10 cellular contexts compared by ENCODE assay signal in the genomic region with DNA sequence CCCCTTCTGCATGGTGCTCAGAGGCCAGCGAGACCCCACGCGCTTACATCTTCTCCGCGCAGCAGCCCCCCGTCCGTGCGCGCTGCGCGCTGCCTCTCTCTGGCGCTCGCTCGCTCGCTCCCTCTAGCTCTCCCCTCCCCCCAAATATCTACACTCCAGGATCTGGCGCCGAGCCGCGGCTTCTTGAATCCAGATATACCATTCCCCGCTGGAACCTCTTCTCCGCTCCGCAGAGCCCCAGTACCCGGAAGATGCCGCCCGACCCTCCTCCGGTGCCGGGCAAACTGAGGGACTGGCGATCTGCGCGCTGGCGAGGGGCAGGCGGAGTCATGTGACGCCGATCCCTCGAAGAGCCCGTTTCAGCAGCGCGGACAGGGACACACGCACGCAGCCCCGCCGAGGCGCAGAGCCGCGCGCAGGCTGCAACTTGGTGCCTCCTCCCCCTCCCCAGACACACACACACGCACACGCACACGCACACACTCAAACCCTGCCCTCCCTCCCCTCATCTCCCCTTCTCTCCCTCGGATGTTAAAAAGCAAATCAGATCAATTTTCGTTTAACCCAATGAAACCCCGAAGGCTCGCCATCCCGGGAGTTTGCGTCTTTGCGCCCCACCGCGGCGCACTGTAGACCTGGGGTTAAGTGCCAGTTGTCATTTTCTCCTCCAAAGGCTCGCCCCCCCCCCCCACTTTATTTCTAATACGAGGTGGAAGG. TPM values are rescaled to one million over a fixed set of nuclear protein-coding genes. Genes with fewer than 3 reads are reported as not detected.
DNase-seq lines count a peak whose midpoint lies in the region; ATAC-seq and TF ChIP-seq lines count a peak whose summit lies in the region.
"Had no signal": no experiment of that assay in that cellular context is flagged by ENCODE, and none has a peak within 500 bp of the region (broad histone marks: within the 10 kb centered on the region; RNA-seq: fewer than 3 reads in every experiment).

A gene with protein sequence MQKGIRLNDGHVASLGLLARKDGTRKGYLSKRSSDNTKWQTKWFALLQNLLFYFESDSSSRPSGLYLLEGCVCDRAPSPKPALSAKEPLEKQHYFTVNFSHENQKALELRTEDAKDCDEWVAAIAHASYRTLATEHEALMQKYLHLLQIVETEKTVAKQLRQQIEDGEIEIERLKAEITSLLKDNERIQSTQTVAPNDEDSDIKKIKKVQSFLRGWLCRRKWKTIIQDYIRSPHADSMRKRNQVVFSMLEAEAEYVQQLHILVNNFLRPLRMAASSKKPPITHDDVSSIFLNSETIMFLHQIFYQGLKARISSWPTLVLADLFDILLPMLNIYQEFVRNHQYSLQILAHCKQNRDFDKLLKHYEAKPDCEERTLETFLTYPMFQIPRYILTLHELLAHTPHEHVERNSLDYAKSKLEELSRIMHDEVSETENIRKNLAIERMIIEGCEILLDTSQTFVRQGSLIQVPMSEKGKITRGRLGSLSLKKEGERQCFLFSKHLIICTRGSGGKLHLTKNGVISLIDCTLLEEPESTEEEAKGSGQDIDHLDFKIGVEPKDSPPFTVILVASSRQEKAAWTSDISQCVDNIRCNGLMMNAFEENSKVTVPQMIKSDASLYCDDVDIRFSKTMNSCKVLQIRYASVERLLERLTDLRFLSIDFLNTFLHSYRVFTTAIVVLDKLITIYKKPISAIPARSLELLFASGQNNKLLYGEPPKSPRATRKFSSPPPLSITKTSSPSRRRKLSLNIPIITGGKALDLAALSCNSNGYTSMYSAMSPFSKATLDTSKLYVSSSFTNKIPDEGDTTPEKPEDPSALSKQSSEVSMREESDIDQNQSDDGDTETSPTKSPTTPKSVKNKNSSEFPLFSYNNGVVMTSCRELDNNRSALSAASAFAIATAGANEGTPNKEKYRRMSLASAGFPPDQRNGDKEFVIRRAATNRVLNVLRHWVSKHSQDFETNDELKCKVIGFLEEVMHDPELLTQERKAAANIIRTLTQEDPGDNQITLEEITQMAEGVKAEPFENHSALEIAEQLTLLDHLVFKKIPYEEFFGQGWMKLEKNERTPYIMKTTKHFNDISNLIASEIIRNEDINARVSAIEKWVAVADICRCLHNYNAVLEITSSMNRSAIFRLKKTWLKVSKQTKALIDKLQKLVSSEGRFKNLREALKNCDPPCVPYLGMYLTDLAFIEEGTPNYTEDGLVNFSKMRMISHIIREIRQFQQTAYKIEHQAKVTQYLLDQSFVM (N-terminal part only) (minus strand): TSS at position 294 of the 717 bp plus-strand sequence. CDS start 282 bp downstream, at position 12.

- H3K4me3 ChIP-seq in iPS-18c (ENCODE audit: insufficient read depth, low read depth, low read length) (peak within 1 kb of the TSS; percentile 62), spleen (peak within 1 kb of the TSS in 6 of 8 donors; percentile 6 to 56 (median 16))

- H3K27me3 ChIP-seq in spleen (replicated peaks in 1 of 7): peaks cover 4 to 96% (median 45%) of the 10 kb centered on the region in 7 donors

- peaks cover 56% of the 10 kb centered on the region for H3K27me3 Mint-ChIP-seq in activated B cell treated with CpG ODN at 0.5 μM for 24 hours

- ATAC-seq in activated B cell treated with CpG ODN at 0.5 μM for 24 hours (ENCODE audit: low read depth) (no peak), GM18519 (IDR thresholded peaks at IDR 0.05; ENCODE audit: low FRiP score, unreplicated experiment) (no peak)

- CTCF ChIA-PET in activated B cell treated with CpG ODN at 0.5 μM for 24 hours (lab: Charles Lee): no interaction called here

- H3K9me3 Mint-ChIP-seq in activated B cell treated with CpG ODN at 0.5 μM for 24 hours: no peaks in the 10 kb centered on the region

- H3K27ac Mint-ChIP-seq in activated B cell treated with CpG ODN at 0.5 μM for 24 hours: no peak within 1 kb of the TSS

- H3K27ac ChIP-seq in spleen: no peak within 1 kb of the TSS
- H3K27ac ChIP-seq: 22Rv1 had no signal

- intact Hi-C loops in activated B cell treated with CpG ODN at 0.5 μM for 24 hours (cut with micrococcal nuclease): no loop called here
- intact Hi-C loops in spleen (cut with DNase I; ENCODE audit: low total_unique reads): no loop called here

- no peaks in the 10 kb centered on the region for H3K36me3 ChIP-seq in spleen

- peaks cover 5 to 27% (median 20%) of the 10 kb centered on the region in 6 donors for H3K4me1 ChIP-seq in spleen

- peaks cover 6% of the 10 kb centered on the region for H3K9me3 ChIP-seq in iPS-18c (ENCODE audit: control insufficient read depth, insufficient read depth, low read length)
- no peaks in the 10 kb centered on the region for H3K9me3 ChIP-seq in spleen

- no peak for TF ChIP-seq POLR2A in spleen (IDR thresholded peaks at IDR 0.05)

- peak within 1 kb of the TSS; percentile 70 for H3K4me3 Mint-ChIP-seq in activated B cell treated with CpG ODN at 0.5 μM for 24 hours

- H3K4me1 Mint-ChIP-seq in activated B cell treated with CpG ODN at 0.5 μM for 24 hours: peaks cover 17% of the 10 kb centered on the region

- no peaks in the 10 kb centered on the region for H3K36me3 Mint-ChIP-seq in activated B cell treated with CpG ODN at 0.5 μM for 24 hours (ENCODE audit: low read depth)

- TF ChIP-seq CTCF in activated B cell treated with CpG ODN at 0.5 μM for 24 hours (IDR thresholded peaks at IDR 0.05) (no peak), spleen (IDR thresholded peaks at IDR 0.05 in 8 of 11, conservative IDR thresholded peaks at IDR 0.05 in 3 of 11) (no peak)

- 2 to 3% (median 2%) methylated on average over 47 to 61 of the region's 61 CpGs for WGBS in spleen, 5 donors

- POLR2A ChIA-PET in activated B cell treated with CpG ODN at 0.5 μM for 24 hours (lab: Charles Lee): interaction anchor here (0.6 kb wide), 1 partner anchor 28 kb away, joined by 3 read pairs; no protein-coding TSS in a partner anchor

- DNase-seq in DMS 273 (lab: John Stamatoyannopoulos, UW; ENCODE audit: unreplicated experiment) (peak; percentile 43), DMS 273 treated with DMSO at 0.1 percent for 48 hours (lab: John Stamatoyannopoulos, UW) (no peak), activated B cell treated with CpG ODN at 0.5 μM for 24 hours (no peak), spleen (no peak), GM03348 (ENCODE audit: low spot score) (no peak), AG08396 (ENCODE audit: low spot score) (no peak)
- DNase-seq: NCI-H2029 had no signal

RNA-seq across cellular contexts. Expression of the gene that starts here (rescaled TPM):
- total RNA-seq in activated B cell treated with CpG ODN at 0.5 μM for 24 hours: 8.6 and 11.4 TPM in 2 replicates
- 1 to 10 TPM; 1.3 to 3.4 (median 2.0) TPM for total RNA-seq in spleen
- 1 to 10 TPM in 1 of 3 donors, under 1 TPM in 2; 0.50 to 1.4 (median 0.57) TPM for polyA plus RNA-seq in spleen
